37 cellular contexts compared by ENCODE assay signal in genomic region chr12:99948380-99948779, GRCh38.
"Had no signal": no experiment of that assay in that cellular context is flagged by ENCODE, and none has a peak within 500 bp of the region (broad histone marks: within the 10 kb centered on the region; RNA-seq: fewer than 3 reads in every experiment).

No MANE protein-coding gene starts in this region.

- ATAC-seq: activated naive CD4-positive, alpha-beta T cell treated with anti-CD3 and anti-CD28 coated beads, Interleukin-2, amount 50 U/mL, for 72 hours; activated T-cell treated with anti-CD3 and anti-CD28 coated beads, Interleukin-2, amount 50 U/mL, for 4 hours; body of pancreas; PC-3 had no signal

- DNase-seq: activated B cell treated with CpG ODN at 0.5 μM for 24 hours; activated CD4-positive, alpha-beta memory T cell treated with anti-CD3 and anti-CD28 coated beads for 36 hours; activated CD4-positive, alpha-beta T cell treated with anti-CD3 and anti-CD28 coated beads for 4 hours; activated CD4-positive, alpha-beta T cell treated with anti-CD3 and anti-CD28 coated beads, Interleukin-2, amount 50 U/mL, for 1 hour; activated CD4-positive, CD25-positive, alpha-beta regulatory T cell treated with anti-CD3 and anti-CD28 coated beads, Interleukin-2, amount 50 U/mL, for 72 hours; activated CD8-positive, alpha-beta memory T cell treated with anti-CD3 and anti-CD28 coated beads, Interleukin-2, amount 50 U/mL, for 4 hours; activated gamma-delta T cell treated with Interleukin-2 at 50 U/mL for 16 hours; activated naive CD4-positive, alpha-beta T cell treated with anti-CD3 and anti-CD28 coated beads for 36 hours; activated T-cell treated with anti-CD3 and anti-CD28 coated beads for 4 hours; activated T-cell treated with anti-CD3 and anti-CD28 coated beads, Interleukin-2, amount 50 U/mL, for 4 hours; adrenal gland; body of pancreas; MM.1S; MV-4-11; NCI-H1092; NCI-H1436 treated with DMSO at 0.1 percent for 48 hours; NCI-H1694 treated with DMSO at 0.1 percent for 48 hours; NCI-H2029 treated with DMSO at 0.1 percent for 48 hours; NCI-H2107; NCI-H226; NCI-H526; NCI-H774; PC-3; Peyer's patch; RPMI8226; SHP77 treated with DMSO at 0.1 percent for 48 hours; SW 1271; T-helper 1 cell; T-helper 2 cell; T-helper 9 cell had no signal

- FAIRE-seq: astrocyte, bronchial epithelial cell, colon had no signal

- H3K9ac ChIP-seq: KMS-11 had no signal

- H3K4me1 ChIP-seq: adrenal gland, body of pancreas, Peyer's patch, SJSA1 had no signal

- H3K36me3 ChIP-seq: adrenal gland, Peyer's patch, SJSA1 had no signal

- H3K4me3 ChIP-seq: adrenal gland, body of pancreas, Peyer's patch, SJSA1 had no signal

- H3K27me3 ChIP-seq: adrenal gland, body of pancreas, Peyer's patch had no signal

- H3K27ac ChIP-seq: adrenal gland, body of pancreas, KMS-11, Peyer's patch, SJSA1, VCaP had no signal

- H3K4me2 ChIP-seq: KMS-11 had no signal

- H3K9me3 ChIP-seq: adrenal gland, body of pancreas, Peyer's patch, SJSA1 had no signal
